30 cellular contexts compared by ENCODE assay signal in genomic region chr12:58008658-58009057, GRCh38.
"Had no signal": no experiment of that assay in that cellular context is flagged by ENCODE, and none has a peak within 500 bp of the region (broad histone marks: within the 10 kb centered on the region; RNA-seq: fewer than 3 reads in every experiment).

No MANE protein-coding gene starts in this region.

- H3K4me3 ChIP-seq: adrenal gland, body of pancreas, breast epithelium had no signal

- H3K27ac ChIP-seq: adrenal gland, body of pancreas, brain microvascular endothelial cell, breast epithelium, VCaP had no signal

- H3K36me3 ChIP-seq: adrenal gland, brain microvascular endothelial cell, breast epithelium had no signal

- H3K4me1 ChIP-seq: adrenal gland, body of pancreas, breast epithelium had no signal

- FAIRE-seq: astrocyte, TTC549 had no signal

- H3K27me3 ChIP-seq: adrenal gland, body of pancreas, brain microvascular endothelial cell, breast epithelium had no signal

- H3K9me3 ChIP-seq: adrenal gland, body of pancreas, breast epithelium had no signal

- DNase-seq: activated B cell treated with CpG ODN at 0.5 μM for 24 hours; activated CD4-positive, alpha-beta memory T cell treated with anti-CD3 and anti-CD28 coated beads for 36 hours; activated CD4-positive, alpha-beta T cell treated with anti-CD3 and anti-CD28 coated beads for 4 hours; activated CD4-positive, alpha-beta T cell treated with anti-CD3 and anti-CD28 coated beads, Interleukin-2, amount 10 ng/mL, durations not matched to agents 24 days and 14 days; activated CD4-positive, alpha-beta T cell treated with anti-CD3 and anti-CD28 coated beads, Interleukin-2, amount 50 U/mL, for 1 hour; activated CD4-positive, alpha-beta T cell treated with anti-CD3 and anti-CD28 coated beads, Interleukin-2, amount 50 U/mL, for 4 hours; activated CD4-positive, CD25-positive, alpha-beta regulatory T cell treated with anti-CD3 and anti-CD28 coated beads, Interleukin-2, amount 50 U/mL, for 72 hours; activated CD8-positive, alpha-beta memory T cell treated with anti-CD3 and anti-CD28 coated beads, Interleukin-2, amount 50 U/mL, for 4 hours; activated CD8-positive, alpha-beta T cell treated with anti-CD3 and anti-CD28 coated beads for 36 hours; activated effector memory CD4-positive, alpha-beta T cell treated with anti-CD3 and anti-CD28 coated beads, Interleukin-2, amount 50 U/mL, for 16 hours; activated gamma-delta T cell treated with Interleukin-2 at 50 U/mL for 16 hours; activated naive CD4-positive, alpha-beta T cell; activated naive CD4-positive, alpha-beta T cell treated with anti-CD3 and anti-CD28 coated beads for 36 hours; activated naive CD4-positive, alpha-beta T cell treated with anti-CD3 and anti-CD28 coated beads, Interleukin-2, amount 50 U/mL, for 16 hours; activated naive CD8-positive, alpha-beta T cell treated with anti-CD3 and anti-CD28 coated beads for 36 hours; activated T-cell treated with anti-CD3 and anti-CD28 coated beads for 4 hours; activated T-cell treated with anti-CD3 and anti-CD28 coated beads, Interleukin-2, amount 50 U/mL, for 1 hour; activated T-cell treated with anti-CD3 and anti-CD28 coated beads, Interleukin-2, amount 50 U/mL, for 4 hours; activated T-cell treated with anti-CD3 and anti-CD28 coated beads, Interleukin-2, amount 50 U/mL, for 72 hours; adrenal gland; amniotic stem cell; aorta; body of pancreas; brain microvascular endothelial cell; central memory CD4-positive, alpha-beta T cell; T-helper 17 cell had no signal
